In the genomic region with DNA sequence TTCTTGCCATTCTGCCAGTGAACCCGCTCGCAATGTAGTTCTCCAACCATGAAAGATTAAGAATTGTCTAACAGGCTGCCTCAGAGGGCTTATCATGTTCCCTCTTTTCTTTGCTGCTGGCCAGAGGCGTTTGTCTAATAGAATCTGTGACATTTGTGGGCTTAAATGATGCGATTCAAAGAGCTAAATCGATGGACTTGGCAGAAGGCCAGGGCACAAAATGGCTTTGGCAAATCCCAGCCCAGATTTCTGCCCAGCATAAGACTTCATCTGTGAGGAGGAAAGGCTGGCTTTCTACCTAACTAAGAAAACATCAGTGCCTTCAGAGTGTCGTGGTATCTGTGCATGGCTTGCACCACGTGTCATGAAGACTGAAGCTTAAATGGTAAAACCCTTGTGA, we compare ENCODE assay signal across 20 cellular contexts.
"Had no signal": no experiment of that assay in that cellular context is flagged by ENCODE, and none has a peak within 500 bp of the region (broad histone marks: within the 10 kb centered on the region; RNA-seq: fewer than 3 reads in every experiment).

No MANE protein-coding gene starts in this region.

- H3K27ac ChIP-seq: stomach, thoracic aorta had no signal

- H3K36me3 ChIP-seq: stomach, thoracic aorta had no signal

- H3K27me3 Mint-ChIP-seq: activated naive CD8-positive, alpha-beta T cell treated with anti-CD3 and anti-CD28 coated beads for 36 hours; memory B cell had no signal

- FAIRE-seq: TTC549 had no signal

- H3K4me1 ChIP-seq: stomach had no signal

- H3K36me3 Mint-ChIP-seq: activated naive CD8-positive, alpha-beta T cell treated with anti-CD3 and anti-CD28 coated beads for 36 hours; memory B cell; naive thymus-derived CD8-positive, alpha-beta T cell had no signal

- H3K4me3 ChIP-seq: stomach, thoracic aorta had no signal

- H3K27ac Mint-ChIP-seq: activated B cell treated with CpG ODN at 0.5 μM for 24 hours; activated naive CD8-positive, alpha-beta T cell treated with anti-CD3 and anti-CD28 coated beads for 36 hours; activated T-helper 1 cell treated with anti-CD3 and anti-CD28 coated beads, Interleukin-12 subunit alpha, Interleukin-12 subunit beta, Interleukin-2, Interleukin-4 antibody, amounts not matched to agents 30 ng/mL and 10 ng/mL and 1 ng/mL, durations not matched to agents 14 hours and 24 hours and 36 hours; memory B cell; naive thymus-derived CD8-positive, alpha-beta T cell had no signal

- DNase-seq: activated B cell treated with CpG ODN at 0.5 μM for 24 hours; activated CD4-positive, alpha-beta T cell treated with anti-CD3 and anti-CD28 coated beads for 48 hours; activated CD8-positive, alpha-beta memory T cell treated with anti-CD3 and anti-CD28 coated beads, Interleukin-2, amount 50 U/mL, for 48 hours; activated naive CD8-positive, alpha-beta T cell treated with anti-CD3 and anti-CD28 coated beads for 36 hours; cerebellar nuclear complex; effector CD8-positive, alpha-beta T cell; foreskin fibroblast; kidney; left ventricle myocardium superior; naive thymus-derived CD8-positive, alpha-beta T cell; nucleus accumbens; posterior cingulate gyrus; retina; stimulated activated CD4-positive, alpha-beta T cell treated with anti-CD3 and anti-CD28 coated beads, Interleukin-12 subunit alpha, Interleukin-12 subunit beta, amount 100 ng/mL, for 4 hours; stimulated activated CD4-positive, alpha-beta T cell treated with anti-CD3 and anti-CD28 coated beads, Interleukin-2, amount 100 ng/mL, for 24 hours; stomach had no signal

- H3K4me1 Mint-ChIP-seq: activated B cell treated with CpG ODN at 0.5 μM for 24 hours; activated naive CD8-positive, alpha-beta T cell treated with anti-CD3 and anti-CD28 coated beads for 36 hours; memory B cell; naive thymus-derived CD8-positive, alpha-beta T cell had no signal

- H3K4me3 Mint-ChIP-seq: activated B cell treated with CpG ODN at 0.5 μM for 24 hours; activated naive CD8-positive, alpha-beta T cell treated with anti-CD3 and anti-CD28 coated beads for 36 hours; activated T-helper 1 cell treated with anti-CD3 and anti-CD28 coated beads, Interleukin-12 subunit alpha, Interleukin-12 subunit beta, Interleukin-2, Interleukin-4 antibody, amounts not matched to agents 30 ng/mL and 10 ng/mL and 1 ng/mL, durations not matched to agents 14 hours and 24 hours and 36 hours; memory B cell; naive thymus-derived CD8-positive, alpha-beta T cell had no signal

- ATAC-seq: left ventricle myocardium superior; naive thymus-derived CD8-positive, alpha-beta T cell had no signal

- H3K9me3 ChIP-seq: stomach, thoracic aorta had no signal

- H3K9me3 Mint-ChIP-seq: activated B cell treated with CpG ODN at 0.5 μM for 24 hours; activated naive CD8-positive, alpha-beta T cell treated with anti-CD3 and anti-CD28 coated beads for 36 hours; activated T-helper 1 cell treated with anti-CD3 and anti-CD28 coated beads, Interleukin-12 subunit alpha, Interleukin-12 subunit beta, Interleukin-2, Interleukin-4 antibody, amounts not matched to agents 30 ng/mL and 10 ng/mL and 1 ng/mL, durations not matched to agents 14 hours and 24 hours and 36 hours; memory B cell; naive thymus-derived CD8-positive, alpha-beta T cell had no signal
